In genomic region chr6:119436583-119436982, GRCh38 we compare ENCODE assay signal across 1 cellular context.
A peak's percentile ranks its signal among the peaks of the same experiment; 100 is the strongest.
TF ChIP-seq lines count a peak whose summit lies in the region.

No MANE protein-coding gene starts in this region.

TF ChIP-seq in K562, 482 proteins besides CTCF, POLR2A, EP300 and RAD21 (continued from another document and continues in another):
- TF ChIP-seq ZNF449 (CRISPR knock-in tag; IDR thresholded peaks at IDR 0.05) (no peak), EHMT2 (IDR thresholded peaks at IDR 0.05) (no peak), NBN (IDR thresholded peaks at IDR 0.05; ENCODE audit: low read depth) (0 out of 2 replicates have a peak, but pooled peaks have one; percentile 42), XRCC5 (IDR thresholded peaks at IDR 0.05; ENCODE audit: low read depth, low read length) (no peak), SMAD3 (CRISPR knock-in tag; conservative IDR thresholded peaks at IDR 0.05) (no peak), NFATC3 (IDR thresholded peaks at IDR 0.05) (0 out of 2 replicates have a peak, but pooled peaks have one; percentile 14), CBX3 (IDR thresholded peaks at IDR 0.05; ENCODE audit: borderline replicate concordance in 1 of 2, low read length in 2 of 2) (peak in 1 of 2 experiments; percentile 72; a peak in 1 of 3 replicates), ZFX (CRISPR knock-in tag; IDR thresholded peaks at IDR 0.05) (no peak), RBFOX2 (IDR thresholded peaks at IDR 0.05; ENCODE audit: low read depth, low read length) (no peak), HMGN3 (IDR thresholded peaks at IDR 0.05; ENCODE audit: borderline replicate concordance, extremely low read depth, insufficient read length, low read depth, low read length) (no peak), RHOXF2B (CRISPR knock-in tag; conservative IDR thresholded peaks at IDR 0.05) (no peak), CBX8 (IDR thresholded peaks at IDR 0.05; ENCODE audit: borderline replicate concordance, extremely low read depth, low read depth, low read length, poor library complexity, severe bottlenecking) (no peak), BRCA1 (IDR thresholded peaks at IDR 0.05) (no peak), BRCA1 (CRISPR knock-in tag; IDR thresholded peaks at IDR 0.05) (no peak), ATF2 (CRISPR knock-in tag; IDR thresholded peaks at IDR 0.05) (no peak), ETV6 (IDR thresholded peaks at IDR 0.05; ENCODE audit: borderline replicate concordance in 1 of 2, low read depth in 2 of 2, low read length in 1 of 2) (peak in 1 of 2 experiments; percentile 66; a peak in 1 of 4 replicates), ETV6 (CRISPR knock-in tag; IDR thresholded peaks at IDR 0.05; ENCODE audit: borderline replicate concordance) (no peak), POLR2B (IDR thresholded peaks at IDR 0.05; ENCODE audit: low read depth, partially characterized antibody) (no peak), ZKSCAN3 (CRISPR knock-in tag; IDR thresholded peaks at IDR 0.05) (no peak), POLR3G (IDR thresholded peaks at IDR 0.05; ENCODE audit: extremely low read depth, insufficient read length, insufficient replicate concordance) (no peak), NCOA2 (IDR thresholded peaks at IDR 0.05; ENCODE audit: partially characterized antibody in 2 of 2) (no peak), ZNF274 (IDR thresholded peaks at IDR 0.05; ENCODE audit: borderline replicate concordance, low read depth, low read length) (no peak), POLR2AphosphoS2 (IDR thresholded peaks at IDR 0.05; ENCODE audit: low read length) (no peak), ZBED1 (IDR thresholded peaks at IDR 0.05) (no peak), NR1H2 (CRISPR knock-in tag; IDR thresholded peaks at IDR 0.05) (no peak), DPF2 (IDR thresholded peaks at IDR 0.05) (peak; percentile 79), HDAC2 (IDR thresholded peaks at IDR 0.05) (0 out of 2 replicates have a peak, but pooled peaks have one; percentile 36), GABPB2 (CRISPR knock-in tag; conservative IDR thresholded peaks at IDR 0.05) (no peak)
- TF ChIP-seq, protein P1, sequence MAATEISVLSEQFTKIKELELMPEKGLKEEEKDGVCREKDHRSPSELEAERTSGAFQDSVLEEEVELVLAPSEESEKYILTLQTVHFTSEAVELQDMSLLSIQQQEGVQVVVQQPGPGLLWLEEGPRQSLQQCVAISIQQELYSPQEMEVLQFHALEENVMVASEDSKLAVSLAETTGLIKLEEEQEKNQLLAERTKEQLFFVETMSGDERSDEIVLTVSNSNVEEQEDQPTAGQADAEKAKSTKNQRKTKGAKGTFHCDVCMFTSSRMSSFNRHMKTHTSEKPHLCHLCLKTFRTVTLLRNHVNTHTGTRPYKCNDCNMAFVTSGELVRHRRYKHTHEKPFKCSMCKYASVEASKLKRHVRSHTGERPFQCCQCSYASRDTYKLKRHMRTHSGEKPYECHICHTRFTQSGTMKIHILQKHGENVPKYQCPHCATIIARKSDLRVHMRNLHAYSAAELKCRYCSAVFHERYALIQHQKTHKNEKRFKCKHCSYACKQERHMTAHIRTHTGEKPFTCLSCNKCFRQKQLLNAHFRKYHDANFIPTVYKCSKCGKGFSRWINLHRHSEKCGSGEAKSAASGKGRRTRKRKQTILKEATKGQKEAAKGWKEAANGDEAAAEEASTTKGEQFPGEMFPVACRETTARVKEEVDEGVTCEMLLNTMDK (IDR thresholded peaks at IDR 0.05; ENCODE audit: borderline replicate concordance, insufficient read depth, low read depth, low read length, poor library complexity, severe bottlenecking) = no peak
- TF ChIP-seq, protein P2, sequence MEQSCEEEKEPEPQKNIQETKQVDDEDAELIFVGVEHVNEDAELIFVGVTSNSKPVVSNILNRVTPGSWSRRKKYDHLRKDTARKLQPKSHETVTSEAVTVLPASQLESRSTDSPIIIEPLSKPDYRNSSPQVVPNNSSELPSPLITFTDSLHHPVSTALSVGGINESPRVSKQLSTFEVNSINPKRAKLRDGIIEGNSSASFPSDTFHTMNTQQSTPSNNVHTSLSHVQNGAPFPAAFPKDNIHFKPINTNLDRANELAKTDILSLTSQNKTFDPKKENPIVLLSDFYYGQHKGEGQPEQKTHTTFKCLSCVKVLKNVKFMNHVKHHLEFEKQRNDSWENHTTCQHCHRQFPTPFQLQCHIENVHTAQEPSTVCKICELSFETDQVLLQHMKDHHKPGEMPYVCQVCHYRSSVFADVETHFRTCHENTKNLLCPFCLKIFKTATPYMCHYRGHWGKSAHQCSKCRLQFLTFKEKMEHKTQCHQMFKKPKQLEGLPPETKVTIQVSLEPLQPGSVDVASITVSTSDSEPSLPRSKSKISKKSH (CRISPR knock-in tag; IDR thresholded peaks at IDR 0.05) = no peak
- TF ChIP-seq, protein P3, sequence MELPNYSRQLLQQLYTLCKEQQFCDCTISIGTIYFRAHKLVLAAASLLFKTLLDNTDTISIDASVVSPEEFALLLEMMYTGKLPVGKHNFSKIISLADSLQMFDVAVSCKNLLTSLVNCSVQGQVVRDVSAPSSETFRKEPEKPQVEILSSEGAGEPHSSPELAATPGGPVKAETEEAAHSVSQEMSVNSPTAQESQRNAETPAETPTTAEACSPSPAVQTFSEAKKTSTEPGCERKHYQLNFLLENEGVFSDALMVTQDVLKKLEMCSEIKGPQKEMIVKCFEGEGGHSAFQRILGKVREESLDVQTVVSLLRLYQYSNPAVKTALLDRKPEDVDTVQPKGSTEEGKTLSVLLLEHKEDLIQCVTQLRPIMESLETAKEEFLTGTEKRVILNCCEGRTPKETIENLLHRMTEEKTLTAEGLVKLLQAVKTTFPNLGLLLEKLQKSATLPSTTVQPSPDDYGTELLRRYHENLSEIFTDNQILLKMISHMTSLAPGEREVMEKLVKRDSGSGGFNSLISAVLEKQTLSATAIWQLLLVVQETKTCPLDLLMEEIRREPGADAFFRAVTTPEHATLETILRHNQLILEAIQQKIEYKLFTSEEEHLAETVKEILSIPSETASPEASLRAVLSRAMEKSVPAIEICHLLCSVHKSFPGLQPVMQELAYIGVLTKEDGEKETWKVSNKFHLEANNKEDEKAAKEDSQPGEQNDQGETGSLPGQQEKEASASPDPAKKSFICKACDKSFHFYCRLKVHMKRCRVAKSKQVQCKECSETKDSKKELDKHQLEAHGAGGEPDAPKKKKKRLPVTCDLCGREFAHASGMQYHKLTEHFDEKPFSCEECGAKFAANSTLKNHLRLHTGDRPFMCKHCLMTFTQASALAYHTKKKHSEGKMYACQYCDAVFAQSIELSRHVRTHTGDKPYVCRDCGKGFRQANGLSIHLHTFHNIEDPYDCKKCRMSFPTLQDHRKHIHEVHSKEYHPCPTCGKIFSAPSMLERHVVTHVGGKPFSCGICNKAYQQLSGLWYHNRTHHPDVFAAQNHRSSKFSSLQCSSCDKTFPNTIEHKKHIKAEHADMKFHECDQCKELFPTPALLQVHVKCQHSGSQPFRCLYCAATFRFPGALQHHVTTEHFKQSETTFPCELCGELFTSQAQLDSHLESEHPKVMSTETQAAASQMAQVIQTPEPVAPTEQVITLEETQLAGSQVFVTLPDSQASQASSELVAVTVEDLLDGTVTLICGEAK (IDR thresholded peaks at IDR 0.05) = no peak
- TF ChIP-seq, protein P3 (CRISPR knock-in tag; IDR thresholded peaks at IDR 0.05) = no peak
